In the genomic region with DNA sequence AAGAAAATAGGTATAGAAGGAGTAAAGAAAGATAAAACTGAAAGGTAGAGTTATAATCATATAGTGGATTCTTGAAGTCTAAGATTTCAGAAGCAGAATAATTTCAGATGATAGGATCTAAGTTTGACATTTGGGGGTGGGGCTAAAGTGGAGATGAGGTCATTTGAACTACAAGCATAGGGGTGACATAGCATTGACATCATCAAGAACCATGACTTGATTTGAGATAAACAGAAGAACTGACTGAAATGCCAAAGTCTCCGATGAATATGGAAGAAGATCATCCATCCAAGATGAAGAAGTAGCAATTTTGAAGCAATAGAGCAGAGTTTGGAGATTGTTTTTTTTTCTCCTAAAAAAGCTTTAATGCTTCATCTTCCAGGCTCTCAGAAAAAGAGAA, we compare ENCODE assay signal across 25 cellular contexts.
A peak's percentile ranks its signal among the peaks of the same experiment; 100 is the strongest.
DNase-seq lines count a peak whose midpoint lies in the region; ATAC-seq, FAIRE-seq and TF ChIP-seq lines count a peak whose summit lies in the region.
"Had no signal": no experiment of that assay in that cellular context is flagged by ENCODE, and none has a peak within 500 bp of the region (broad histone marks: within the 10 kb centered on the region; RNA-seq: fewer than 3 reads in every experiment).

No MANE protein-coding gene starts in this region.

- peaks cover 3% of the 10 kb centered on the region for H3F3A ChIP-seq in neural progenitor cell (ENCODE audit: low read depth)

- H3K9ac ChIP-seq in K562 (ENCODE audit: insufficient read depth in 1 of 2, low read depth in 2 of 2, low read length in 2 of 2): no peak overlapping the region
- H3K9ac ChIP-seq in neural progenitor cell: no peak overlapping the region

- TF ChIP-seq CTCF in K562 (IDR thresholded peaks at IDR 0.05 in 2 of 3, conservative IDR thresholded peaks at IDR 0.05 in 1 of 3; ENCODE audit: insufficient read depth in 2 of 3, low read depth in 1 of 3, low read length in 3 of 3) (no peak), neural progenitor cell (IDR thresholded peaks at IDR 0.05) (no peak)

- H3K27me3 Mint-ChIP-seq in CD4-positive, CD25-positive, alpha-beta regulatory T cell: no peaks in the 10 kb centered on the region
- H3K27me3 Mint-ChIP-seq in neural progenitor cell (ENCODE audit: insufficient read depth, low read depth): peaks cover 2% of the 10 kb centered on the region
- H3K27me3 Mint-ChIP-seq: activated naive CD8-positive, alpha-beta T cell treated with anti-CD3 and anti-CD28 coated beads for 36 hours; brain; naive B cell had no signal

- peaks cover 95% of the 10 kb centered on the region for H3K36me3 ChIP-seq in CD4-positive, CD25-positive, alpha-beta regulatory T cell (ENCODE audit: control insufficient read depth, insufficient read depth, low read length)
- H3K36me3 ChIP-seq in K562 (ENCODE audit: control insufficient read depth, insufficient read depth, low read length): peaks cover 93% of the 10 kb centered on the region
- peaks cover 26% of the 10 kb centered on the region for H3K36me3 ChIP-seq in neural progenitor cell

- peaks cover 7 to 15% (median 12%) of the 10 kb centered on the region in 4 donors for H3K4me1 Mint-ChIP-seq in CD4-positive, CD25-positive, alpha-beta regulatory T cell
- no peaks in the 10 kb centered on the region for H3K4me1 Mint-ChIP-seq in neural progenitor cell
- H3K4me1 Mint-ChIP-seq: naive B cell had no signal

- no peak overlapping the region for H2AFZ ChIP-seq in K562 (ENCODE audit: low read depth, low read length)
- no peak overlapping the region for H2AFZ ChIP-seq in neural progenitor cell (replicated peaks)

- H3K79me2 ChIP-seq in K562 (ENCODE audit: control insufficient read depth, insufficient read depth, low read length) (no peaks in the 10 kb centered on the region), neural progenitor cell (ENCODE audit: low read depth) (no peaks in the 10 kb centered on the region)

- H4K20me1 ChIP-seq in K562 (replicated peaks; ENCODE audit: control insufficient read depth, insufficient read depth, low read length) (no peaks in the 10 kb centered on the region), neural progenitor cell (ENCODE audit: low read depth) (no peaks in the 10 kb centered on the region)

- no peaks in the 10 kb centered on the region for H3K4me1 ChIP-seq in CD4-positive, CD25-positive, alpha-beta regulatory T cell (ENCODE audit: control insufficient read depth, insufficient read depth, low read length, poor library complexity, severe bottlenecking)
- H3K4me1 ChIP-seq in K562 (replicated peaks in 1 of 2; ENCODE audit: control insufficient read depth in 2 of 2, insufficient read depth in 2 of 2, low read length in 2 of 2) (no peaks in the 10 kb centered on the region), neural progenitor cell (no peaks in the 10 kb centered on the region)
- H3K4me1 ChIP-seq: vagina had no signal

- no peak for ATAC-seq in CD4-positive, CD25-positive, alpha-beta regulatory T cell (ENCODE audit: low read depth in 2 of 2)
- ATAC-seq in K562 (no peak), left cardiac atrium (no peak), GM21825 (IDR thresholded peaks at IDR 0.05; ENCODE audit: unreplicated experiment) (no peak), HG03520 (IDR thresholded peaks at IDR 0.05; ENCODE audit: unreplicated experiment) (no peak)
- ATAC-seq: foreskin keratinocyte had no signal

- no peak overlapping the region for H3K4me3 Mint-ChIP-seq in CD4-positive, CD25-positive, alpha-beta regulatory T cell
- no peak overlapping the region for H3K4me3 Mint-ChIP-seq in neural progenitor cell
- H3K4me3 Mint-ChIP-seq: activated naive CD8-positive, alpha-beta T cell treated with anti-CD3 and anti-CD28 coated beads for 36 hours; brain; naive B cell had no signal

- POLR2A ChIA-PET in K562 (lab: Yijun Ruan, JAX): interaction anchor here (1.0 to 5.6 kb wide), 2 partner anchors 9 to 13 kb away, joined by 3 to 29 read pairs; no protein-coding TSS in a partner anchor

- in situ Hi-C loops in K562 (cut with MboI): no loop called here

- WGBS in K562 (ENCODE audit: insufficient coverage, low coverage, missing lambda C conversion rate): 94% methylated on average over 1 of the region's 1 CpG

- H3K36me3 Mint-ChIP-seq in CD4-positive, CD25-positive, alpha-beta regulatory T cell: peaks cover 40% of the 10 kb centered on the region
- peaks cover 24% of the 10 kb centered on the region for H3K36me3 Mint-ChIP-seq in neural progenitor cell

- CTCF ChIA-PET in K562 (lab: Yijun Ruan, JAX; ENCODE audit: low intra/inter-chr PET ratio): no interaction called here

- TF ChIP-seq RAD21 in K562 (CRISPR knock-in tag; conservative IDR thresholded peaks at IDR 0.05 in 1 of 2, IDR thresholded peaks at IDR 0.05 in 1 of 2): no peak

- FAIRE-seq in H54 (lab: Jason Lieb, UNC): peak; percentile 66
- FAIRE-seq in K562 (lab: Jason Lieb, UNC): no peak
- FAIRE-seq: HTR-8/SVneo, kidney, small intestine had no signal

- intact Hi-C loops in K562 (cut with micrococcal nuclease): no loop called here
- intact Hi-C loops in left cardiac atrium (cut with DNase I): no loop called here

- no peak overlapping the region for H3K4me3 ChIP-seq in CD4-positive, CD25-positive, alpha-beta regulatory T cell (ENCODE audit: low read depth, low read length)
- H3K4me3 ChIP-seq in K562: no peak overlapping the region
- H3K4me3 ChIP-seq in neural progenitor cell: no peak overlapping the region
- H3K4me3 ChIP-seq: coronary artery, vagina had no signal

- peak in 1 of 3 donors; percentile 12 for DNase-seq in CD4-positive, CD25-positive, alpha-beta regulatory T cell
- no peak for DNase-seq in H54 (ENCODE audit: insufficient read length, low spot score)
- peak in 3 of 4 experiments; percentile 21 to 32 (median 31) for DNase-seq in K562 (ENCODE audit: extremely low read depth in 1 of 4, low spot score in 3 of 4)
- DNase-seq in myocyte (ENCODE audit: low read depth): peak; percentile 17
- no peak for DNase-seq in left cardiac atrium
- no peak for DNase-seq in neural progenitor cell (ENCODE audit: low spot score)
- DNase-seq: activated CD4-positive, alpha-beta T cell treated with anti-CD3 and anti-CD28 coated beads, Interleukin-2, amount 50 U/mL, for 1 hour; activated naive CD8-positive, alpha-beta T cell treated with anti-CD3 and anti-CD28 coated beads for 36 hours; activated T-cell treated with anti-CD3 and anti-CD28 coated beads, Interleukin-2, amount 50 U/mL, for 48 hours; DMS79 treated with DMSO at 0.1 percent for 48 hours; foreskin keratinocyte; hippocampal formation; kidney; mammary epithelial cell; naive B cell; NCI-H1417 treated with DMSO at 0.1 percent for 48 hours; NCI-H526; small intestine; stimulated activated CD4-positive, alpha-beta T cell treated with anti-CD3 and anti-CD28 coated beads, Interleukin-4, amount 100 ng/mL, for 1 hour had no signal

- H3K9me3 ChIP-seq in CD4-positive, CD25-positive, alpha-beta regulatory T cell (ENCODE audit: control insufficient read depth in 2 of 2, low read length in 2 of 2): no peaks in the 10 kb centered on the region
- H3K9me3 ChIP-seq in K562 (replicated peaks; ENCODE audit: control insufficient read depth, insufficient read depth, low read depth, low read length): no peaks in the 10 kb centered on the region
- H3K9me3 ChIP-seq in neural progenitor cell (ENCODE audit: low read depth): no peaks in the 10 kb centered on the region
- H3K9me3 ChIP-seq: vagina had no signal

- no peak for TF ChIP-seq EP300 in K562 (IDR thresholded peaks at IDR 0.05; ENCODE audit: low read length)

- no peaks in the 10 kb centered on the region for H3K27me3 ChIP-seq in CD4-positive, CD25-positive, alpha-beta regulatory T cell (ENCODE audit: control insufficient read depth, insufficient read depth, low read length)
- no peaks in the 10 kb centered on the region for H3K27me3 ChIP-seq in K562 (ENCODE audit: control insufficient read depth in 2 of 2, insufficient read depth in 2 of 2, low read length in 2 of 2)
- no peaks in the 10 kb centered on the region for H3K27me3 ChIP-seq in neural progenitor cell
- H3K27me3 ChIP-seq: foreskin keratinocyte, vagina had no signal

- H3K27ac Mint-ChIP-seq in CD4-positive, CD25-positive, alpha-beta regulatory T cell: peak overlapping the region in 2 of 3 donors; percentile 33 to 69
- no peak overlapping the region for H3K27ac Mint-ChIP-seq in neural progenitor cell
- H3K27ac Mint-ChIP-seq: activated naive CD8-positive, alpha-beta T cell treated with anti-CD3 and anti-CD28 coated beads for 36 hours; brain had no signal

- no peak for TF ChIP-seq POLR2A in H54 (IDR thresholded peaks at IDR 0.05; ENCODE audit: low read depth, low read length)
- no peak for TF ChIP-seq POLR2A in K562 (conservative IDR thresholded peaks at IDR 0.05)

- H3K9me1 ChIP-seq in K562 (ENCODE audit: control insufficient read depth, insufficient read depth, low read length): no peaks in the 10 kb centered on the region

- peaks cover 0 to 1% (median 0%) of the 10 kb centered on the region in 7 donors for H3K9me3 Mint-ChIP-seq in CD4-positive, CD25-positive, alpha-beta regulatory T cell
- H3K9me3 Mint-ChIP-seq in neural progenitor cell: no peaks in the 10 kb centered on the region
- H3K9me3 Mint-ChIP-seq: activated naive CD8-positive, alpha-beta T cell treated with anti-CD3 and anti-CD28 coated beads for 36 hours; brain; naive B cell had no signal

- no peak overlapping the region for H3K4me2 ChIP-seq in K562 (ENCODE audit: insufficient read depth, low read length)
- no peak overlapping the region for H3K4me2 ChIP-seq in neural progenitor cell

- no peak overlapping the region for H3K27ac ChIP-seq in CD4-positive, CD25-positive, alpha-beta regulatory T cell (ENCODE audit: insufficient read depth, low read length, poor library complexity, severe bottlenecking)
- no peak overlapping the region for H3K27ac ChIP-seq in K562 (ENCODE audit: extremely low read depth, low read depth, low read length)
- no peak overlapping the region for H3K27ac ChIP-seq in neural progenitor cell
- H3K27ac ChIP-seq: foreskin keratinocyte, vagina had no signal

- BruUV-seq in K562 (replicated peaks; lab: Mats Ljungman, UMichigan): no TSS peak

TF ChIP-seq in K562, 482 proteins besides CTCF, POLR2A, EP300 and RAD21 (continues in another document):
- TF ChIP-seq CREB1 (IDR thresholded peaks at IDR 0.05): peak; percentile 90
- TF ChIP-seq CREB1 (CRISPR knock-in tag; IDR thresholded peaks at IDR 0.05): peak; percentile 58; the same call in 1 of the 2 replicates
- no peak for TF ChIP-seq HLTF (IDR thresholded peaks at IDR 0.05)
- TF ChIP-seq TARDBP (IDR thresholded peaks at IDR 0.05): peak; percentile 72; the same call in 1 of the 2 replicates
- TF ChIP-seq STAT5A (IDR thresholded peaks at IDR 0.05; ENCODE audit: borderline replicate concordance, low read length): no peak
- TF ChIP-seq, protein P1, sequence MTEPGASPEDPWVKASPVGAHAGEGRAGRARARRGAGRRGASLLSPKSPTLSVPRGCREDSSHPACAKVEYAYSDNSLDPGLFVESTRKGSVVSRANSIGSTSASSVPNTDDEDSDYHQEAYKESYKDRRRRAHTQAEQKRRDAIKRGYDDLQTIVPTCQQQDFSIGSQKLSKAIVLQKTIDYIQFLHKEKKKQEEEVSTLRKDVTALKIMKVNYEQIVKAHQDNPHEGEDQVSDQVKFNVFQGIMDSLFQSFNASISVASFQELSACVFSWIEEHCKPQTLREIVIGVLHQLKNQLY (CRISPR knock-in tag; conservative IDR thresholded peaks at IDR 0.05): no peak
- peak; percentile 67 for TF ChIP-seq NCOA1 (IDR thresholded peaks at IDR 0.05; ENCODE audit: low read depth)
- TF ChIP-seq ETS2 (tag; IDR thresholded peaks at IDR 0.05; ENCODE audit: borderline replicate concordance, poor library complexity, severe bottlenecking): no peak

Comparison
In these comparisons a context has a peak if more than half of its experiments do, and no peak if none do; other contexts are left out.
1. DNase-seq: peak in K562 (3 of 4) and myocyte (single experiment); none in H54 (single experiment), left cardiac atrium (single experiment) and neural progenitor cell (single experiment).